Comparison of ENCODE assay signal across 1 cellular context in genomic region chr9:131748411-131748955, GRCh38.
TF ChIP-seq lines count a peak whose summit lies in the region.

No MANE protein-coding gene starts in this region.

TF ChIP-seq in H1, 55 proteins besides CTCF, POLR2A, EP300 and RAD21 (continued from another document):
- TF ChIP-seq USF2 (IDR thresholded peaks at IDR 0.05; ENCODE audit: low read length) = no peak
- TF ChIP-seq KDM5A (IDR thresholded peaks at IDR 0.05; ENCODE audit: low read length) = no peak
- TF ChIP-seq SRF (IDR thresholded peaks at IDR 0.05; ENCODE audit: low read depth, low read length) = no peak
- no peak for TF ChIP-seq SP4 (IDR thresholded peaks at IDR 0.05; ENCODE audit: low read length)
- TF ChIP-seq SUZ12 (IDR thresholded peaks at IDR 0.05; ENCODE audit: low read length) = no peak
- no peak for TF ChIP-seq TAF1 (IDR thresholded peaks at IDR 0.05; ENCODE audit: low read depth, low read length)
- TF ChIP-seq TCF12 (IDR thresholded peaks at IDR 0.05; ENCODE audit: low read depth, low read length) = no peak
- TF ChIP-seq TBP (IDR thresholded peaks at IDR 0.05; ENCODE audit: low read depth, low read length) = no peak
- no peak for TF ChIP-seq JUN (IDR thresholded peaks at IDR 0.05; ENCODE audit: low read depth, low read length)
- TF ChIP-seq GTF2F1 (IDR thresholded peaks at IDR 0.05; ENCODE audit: borderline replicate concordance, low read depth, low read length) = no peak
- TF ChIP-seq EGR1 (IDR thresholded peaks at IDR 0.05; ENCODE audit: borderline replicate concordance, low read depth, low read length) = no peak
- TF ChIP-seq CBX5 (IDR thresholded peaks at IDR 0.05; ENCODE audit: low read depth, low read length) = no peak
- no peak for TF ChIP-seq TAF7 (optimal IDR thresholded peaks at IDR 0.05; ENCODE audit: borderline replicate concordance, low read depth, low read length)
- no peak for TF ChIP-seq SIN3A (conservative IDR thresholded peaks at IDR 0.05 in 1 of 2, IDR thresholded peaks at IDR 0.05 in 1 of 2; ENCODE audit: low read depth in 1 of 2, low read length in 2 of 2)
- TF ChIP-seq BCL11A (IDR thresholded peaks at IDR 0.05; ENCODE audit: low read depth in 2 of 2, low read length in 2 of 2) = no peak
- TF ChIP-seq GABPA (IDR thresholded peaks at IDR 0.05; ENCODE audit: borderline replicate concordance, insufficient read depth, low read length) = no peak
TF ChIP-seq in H1: peak in this region for 0.
